ENCODE assay signal across 7 cellular contexts in genomic region chr15:75758071-75758872, GRCh38. TPM values are rescaled to one million over a fixed set of nuclear protein-coding genes. Genes with fewer than 3 reads are reported as not detected.
DNase-seq lines count a peak whose midpoint lies in the region; ATAC-seq, FAIRE-seq and TF ChIP-seq lines count a peak whose summit lies in the region.

No MANE protein-coding gene starts in this region.

- no peaks in the 10 kb centered on the region for H3K36me3 Mint-ChIP-seq in chondrocyte (ENCODE audit: low read depth)

- intact Hi-C loops in kidney (cut with DNase I) = no loop called here

- FAIRE-seq in GM12892 (lab: Jason Lieb, UNC) (peak; percentile 80), kidney (lab: Jason Lieb, UNC) (no peak)

- peaks cover 21% of the 10 kb centered on the region for H3K4me1 Mint-ChIP-seq in chondrocyte (ENCODE audit: low read depth)

- no peaks in the 10 kb centered on the region for H3K36me3 ChIP-seq in kidney (ENCODE audit: control insufficient read depth in 1 of 2, insufficient read depth in 2 of 2, low read length in 2 of 2)

- H3K9ac ChIP-seq in kidney (ENCODE audit: low read length in 2 of 2) = peak overlapping the region; percentile 15 to 40

- H3K9me3 Mint-ChIP-seq in chondrocyte (ENCODE audit: low read depth) = no peaks in the 10 kb centered on the region

- H3K4me1 ChIP-seq in kidney (ENCODE audit: control insufficient read depth in 1 of 2, insufficient read depth in 1 of 2, low read depth in 1 of 2, low read length in 2 of 2) = no peaks in the 10 kb centered on the region

- DNase-seq in GM12892 (ENCODE audit: insufficient read length) = peak; percentile 73
- peak; percentile 70 for DNase-seq in NCI-H2196 treated with DMSO at 0.1 percent for 48 hours (lab: John Stamatoyannopoulos, UW; ENCODE audit: unreplicated experiment)
- no peak for DNase-seq in chondrocyte (ENCODE audit: low spot score)
- DNase-seq in kidney = peak; percentile 95
- peak; percentile 82 for DNase-seq in stimulated activated CD4-positive, alpha-beta T cell treated with anti-CD3 and anti-CD28 coated beads, Interleukin-15, amount 100 ng/mL, for 24 hours

- ATAC-seq in HG03066 (IDR thresholded peaks at IDR 0.05; ENCODE audit: low read depth, unreplicated experiment) = peak; percentile 84
- peak; percentile 79 to 81 for ATAC-seq in activated CD4-positive, CD25-positive, alpha-beta regulatory T cell treated with anti-CD3 and anti-CD28 coated beads, Interleukin-2, amount 50 U/mL, for 24 hours

- peak overlapping the region; percentile 81 for H3K4me3 Mint-ChIP-seq in chondrocyte (ENCODE audit: unreplicated experiment)

- peak; percentile 45; the same call in 1 of the 2 replicates for TF ChIP-seq POLR2A in GM12892 (IDR thresholded peaks at IDR 0.05; ENCODE audit: low read depth, low read length)

- H3K4me3 ChIP-seq in kidney (ENCODE audit: low read length in 2 of 2) = peak overlapping the region; percentile 44 to 73

- H3K27me3 Mint-ChIP-seq in chondrocyte (ENCODE audit: low read depth) = no peaks in the 10 kb centered on the region

- TF ChIP-seq CTCF in chondrocyte (IDR thresholded peaks at IDR 0.05) (peak; percentile 63), kidney (IDR thresholded peaks at IDR 0.05; ENCODE audit: borderline replicate concordance, extremely low read depth, insufficient read depth) (no peak)

- H3K9me3 ChIP-seq in kidney (ENCODE audit: control insufficient read depth in 1 of 2, low read length in 2 of 2) = no peaks in the 10 kb centered on the region

- peak overlapping the region; percentile 94 for H3K27ac Mint-ChIP-seq in chondrocyte (ENCODE audit: unreplicated experiment)

- peak overlapping the region in 1 of 2 donors; percentile 51 for H3K27ac ChIP-seq in kidney (ENCODE audit: low read depth in 2 of 2, low read length in 2 of 2)

RNA-seq across cellular contexts. Expression of gene CSPG4, which starts 45.6 kb away (rescaled TPM):
- 0.02 TPM for polyA plus RNA-seq in GM12892 (2012; ENCODE audit: missing spikeins)
- 302 to 607 TPM (median 595 TPM) in 3 replicates for total RNA-seq in chondrocyte
- 30.7 TPM for total RNA-seq in kidney
- polyA plus RNA-seq in kidney (ENCODE audit: insufficient read depth, low read depth, low replicate concordance) = 4.4 TPM
